ENCODE assay signal across 8 cellular contexts in the genomic region with DNA sequence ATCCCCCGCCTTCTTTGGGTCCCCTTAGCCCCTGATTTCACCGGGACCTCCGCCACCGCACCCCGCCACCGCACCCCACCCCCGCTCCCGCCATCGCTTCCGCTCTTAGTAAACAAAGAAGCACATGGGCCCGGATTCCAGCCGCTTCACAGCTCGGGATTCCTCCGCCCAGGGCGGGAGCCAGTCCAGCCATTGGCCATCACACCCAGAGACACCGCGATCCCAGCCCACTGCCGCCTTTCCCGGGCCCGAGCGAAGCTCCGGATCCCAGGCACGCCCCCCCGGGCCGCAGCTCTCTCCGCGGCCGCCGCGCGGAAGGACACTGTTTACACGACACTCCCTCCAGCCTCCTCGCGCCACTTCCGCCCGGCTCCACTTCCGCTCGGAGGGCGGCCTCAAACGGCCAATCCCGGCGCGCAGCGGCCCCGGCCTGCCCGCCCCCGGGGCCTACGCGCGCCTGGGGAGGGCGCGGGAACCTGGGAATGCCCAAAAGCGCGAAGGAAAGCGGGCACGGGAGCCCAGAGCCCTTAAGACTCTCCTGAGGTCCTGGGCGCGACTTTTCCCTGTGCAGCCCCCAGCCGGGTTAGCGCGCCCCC. TPM values are rescaled to one million over a fixed set of nuclear protein-coding genes. Genes with fewer than 3 reads are reported as not detected.
DNase-seq lines count a peak whose midpoint lies in the region; ATAC-seq and TF ChIP-seq lines count a peak whose summit lies in the region.

No MANE protein-coding gene starts in this region.

- H3F3A ChIP-seq in Loucy (ENCODE audit: low read depth), result no peaks in the 10 kb centered on the region
- H3F3A ChIP-seq in neural cell (ENCODE audit: insufficient read depth, low read length, poor library complexity, severe bottlenecking), result no peaks in the 10 kb centered on the region

- peak overlapping the region; percentile 95 for H3K27ac ChIP-seq in neural cell (ENCODE audit: low read length)

- TF ChIP-seq CTCF in Loucy (conservative IDR thresholded peaks at IDR 0.05; ENCODE audit: low read length) (no peak), fibroblast of villous mesenchyme (IDR thresholded peaks at IDR 0.05; ENCODE audit: insufficient read depth, low read depth, low read length) (no peak), neural cell (IDR thresholded peaks at IDR 0.05; ENCODE audit: poor library complexity, severe bottlenecking) (no peak)

- peak; percentile 78 for TF ChIP-seq EP300 in neural cell (conservative IDR thresholded peaks at IDR 0.05; ENCODE audit: poor library complexity, severe bottlenecking)

- TF ChIP-seq POLR2A in Raji (IDR thresholded peaks at IDR 0.05; ENCODE audit: insufficient read depth, low read depth, low read length), result peak; percentile 40; the same call in 1 of the 2 replicates

- H2AFZ ChIP-seq in Loucy (ENCODE audit: low read length) (peak overlapping the region; percentile 58), neural cell (ENCODE audit: low read depth, low read length) (peak overlapping the region; percentile 62)

- DNase-seq in EL, result peak; percentile 96
- DNase-seq in H7, result peak; percentile 98
- DNase-seq in activated gamma-delta T cell (lab: John Stamatoyannopoulos, UW), result peak; percentile 86
- DNase-seq in fibroblast of villous mesenchyme (ENCODE audit: low read depth), result peak; percentile 99
- DNase-seq in stimulated activated naive CD8-positive, alpha-beta T cell treated with anti-CD3 and anti-CD28 coated beads, Interleukin-15, Interleukin-2, amounts not matched to agents 100 U/mL and 50 U/mL, for 24 hours, result peak; percentile 91

- H3K79me2 ChIP-seq in Loucy (ENCODE audit: insufficient read depth, low read length) (peaks cover 71% of the 10 kb centered on the region), neural cell (replicated peaks; ENCODE audit: insufficient read depth, low read length) (peaks cover 26% of the 10 kb centered on the region)

- H3K4me1 ChIP-seq in Loucy (ENCODE audit: insufficient read depth, low read length, poor library complexity, severe bottlenecking), result peaks cover 31% of the 10 kb centered on the region

- peak overlapping the region; percentile 100 for H3K9ac ChIP-seq in Loucy (ENCODE audit: low read depth, low read length, poor library complexity, severe bottlenecking)
- H3K9ac ChIP-seq in neural cell (ENCODE audit: low read length), result peak overlapping the region; percentile 93

- H3K36me3 ChIP-seq in H7 (replicated peaks; ENCODE audit: control insufficient read depth, insufficient read depth, low read length) (peaks cover 38% of the 10 kb centered on the region), Loucy (ENCODE audit: insufficient read depth, low read length) (peaks cover 47% of the 10 kb centered on the region), neural cell (ENCODE audit: insufficient read depth, low read length) (peaks cover 12% of the 10 kb centered on the region)

- H4K20me1 ChIP-seq in Loucy (ENCODE audit: insufficient read depth, low read length, poor library complexity, severe bottlenecking) (peaks cover 50% of the 10 kb centered on the region), neural cell (ENCODE audit: insufficient read depth) (no peaks in the 10 kb centered on the region)

- H3K4me2 ChIP-seq in Loucy (ENCODE audit: low read depth, low read length, poor library complexity, severe bottlenecking) (peak overlapping the region; percentile 90), neural cell (ENCODE audit: low read length) (no peak overlapping the region)

- H3K9me3 ChIP-seq in Loucy (ENCODE audit: insufficient read depth, low read depth, low read length), result no peaks in the 10 kb centered on the region
- no peaks in the 10 kb centered on the region for H3K9me3 ChIP-seq in neural cell (ENCODE audit: low read length)

- TF ChIP-seq RAD21 in neural cell (conservative IDR thresholded peaks at IDR 0.05), result no peak

- peak; percentile 73 for ATAC-seq in stimulated activated naive CD8-positive, alpha-beta T cell treated with anti-CD3 and anti-CD28 coated beads, Interleukin-15, Interleukin-2, amounts not matched to agents 100 U/mL and 50 U/mL, for 24 hours

- H3K27me3 ChIP-seq in H7 (ENCODE audit: control insufficient read depth, insufficient read depth, low read length), result no peaks in the 10 kb centered on the region
- H3K27me3 ChIP-seq in Loucy (ENCODE audit: insufficient read depth, low read length, poor library complexity, severe bottlenecking), result peaks cover 9% of the 10 kb centered on the region
- H3K27me3 ChIP-seq in neural cell (ENCODE audit: insufficient read depth, low read depth, low read length), result no peaks in the 10 kb centered on the region

- no peaks in the 10 kb centered on the region for H3K9me2 ChIP-seq in Loucy (replicated peaks; ENCODE audit: low read depth, low read length)
- H3K9me2 ChIP-seq in neural cell (ENCODE audit: insufficient read depth, low read length), result no peaks in the 10 kb centered on the region

- H3K4me3 ChIP-seq in H7 (ENCODE audit: insufficient read depth, low read depth, low read length) (peak overlapping the region; percentile 99), Loucy (ENCODE audit: low read length, poor library complexity, severe bottlenecking) (peak overlapping the region; percentile 98), fibroblast of villous mesenchyme (ENCODE audit: low read depth, low read length) (peak overlapping the region; percentile 85), neural cell (ENCODE audit: low read length) (peak overlapping the region; percentile 78)

TF ChIP-seq in neural cell, 6 proteins besides CTCF, POLR2A, EP300 and RAD21:
- peak; percentile 86 for TF ChIP-seq MXI1 (conservative IDR thresholded peaks at IDR 0.05; ENCODE audit: poor library complexity, severe bottlenecking)
- TF ChIP-seq TAF1 (IDR thresholded peaks at IDR 0.05; ENCODE audit: low read depth), result peak; percentile 66
- peak; percentile 33 for TF ChIP-seq SMC3 (conservative IDR thresholded peaks at IDR 0.05; ENCODE audit: poor library complexity)
- TF ChIP-seq POLR2AphosphoS5 (IDR thresholded peaks at IDR 0.05), result peak; percentile 76
- no peak for TF ChIP-seq REST (IDR thresholded peaks at IDR 0.05; ENCODE audit: borderline replicate concordance)

RNA-seq across cellular contexts. Expression of gene MCM7, which starts 0.7 kb away (rescaled TPM):
- 363 and 383 TPM in 2 replicates for total RNA-seq in H7 (2014; rRNA removed; shearing (Covaris generic))
- 73.8 and 77.7 TPM in 2 replicates for total RNA-seq in fibroblast of villous mesenchyme
- 118 and 146 TPM in 2 replicates for polyA plus RNA-seq in neural cell
- 57.9 and 65.0 TPM in 2 replicates for polyA minus RNA-seq in neural cell

RNA-seq across cellular contexts. Expression of gene AP4M1, which starts 0.9 kb away (rescaled TPM):
- total RNA-seq in H7 (2014; rRNA removed; shearing (Covaris generic)), result 15.1 and 23.3 TPM in 2 replicates
- 16.1 and 16.4 TPM in 2 replicates for total RNA-seq in fibroblast of villous mesenchyme
- polyA plus RNA-seq in neural cell, result 78.9 and 100 TPM in 2 replicates
- polyA minus RNA-seq in neural cell, result 34.3 and 35.2 TPM in 2 replicates

RNA-seq across cellular contexts. Expression of gene COPS6, which starts 11.7 kb away (rescaled TPM):
- 51.8 and 59.6 TPM in 2 replicates for total RNA-seq in H7 (2014; rRNA removed; shearing (Covaris generic))
- 104 and 113 TPM in 2 replicates for total RNA-seq in fibroblast of villous mesenchyme
- 57.1 and 89.2 TPM in 2 replicates for polyA plus RNA-seq in neural cell
- polyA minus RNA-seq in neural cell, result 29.9 and 38.2 TPM in 2 replicates

RNA-seq across cellular contexts. Expression of gene TAF6, which starts 18.6 kb away (rescaled TPM):
- total RNA-seq in H7 (2014; rRNA removed; shearing (Covaris generic)), result 104 and 106 TPM in 2 replicates
- total RNA-seq in fibroblast of villous mesenchyme, result 50.9 and 54.4 TPM in 2 replicates
- 23.4 and 40.3 TPM in 2 replicates for polyA plus RNA-seq in neural cell
- 35.7 and 36.3 TPM in 2 replicates for polyA minus RNA-seq in neural cell

RNA-seq across cellular contexts. Expression of gene CNPY4, which starts 18.9 kb away (rescaled TPM):
- 12.2 and 17.1 TPM in 2 replicates for total RNA-seq in H7 (2014; rRNA removed; shearing (Covaris generic))
- total RNA-seq in fibroblast of villous mesenchyme, result 23.2 and 40.2 TPM in 2 replicates
- polyA plus RNA-seq in neural cell, result 35.8 and 42.1 TPM in 2 replicates
- 24.1 and 24.9 TPM in 2 replicates for polyA minus RNA-seq in neural cell

Comparison
In these comparisons a context has a peak if more than half of its experiments do, and no peak if none do; other contexts are left out.
1. Peak in every context shown above with its lines: DNase-seq, ATAC-seq, H3K4me3 ChIP-seq and H3K27ac ChIP-seq.